Comparison of ENCODE assay signal across 23 cellular contexts in the genomic region with DNA sequence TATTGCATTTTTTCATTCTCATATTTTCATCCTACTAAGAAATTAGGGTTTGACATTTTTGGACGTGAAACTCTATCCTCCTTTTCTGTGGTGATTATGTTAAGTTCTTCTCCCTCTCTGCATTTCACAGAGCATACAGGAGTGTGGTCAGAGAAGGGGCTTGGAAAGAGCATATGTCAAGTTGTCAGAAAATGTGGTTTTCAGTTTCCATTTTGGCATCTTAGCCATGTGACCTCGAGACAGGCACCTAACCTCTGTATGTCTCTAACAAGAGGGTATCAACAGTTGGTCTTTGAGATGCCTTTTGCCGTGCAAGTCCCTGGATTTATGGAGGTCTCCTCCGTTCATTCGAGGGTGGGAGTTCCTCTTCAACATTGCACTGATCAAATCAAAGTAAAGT.
"Had no signal": no experiment of that assay in that cellular context is flagged by ENCODE, and none has a peak within 500 bp of the region (broad histone marks: within the 10 kb centered on the region; RNA-seq: fewer than 3 reads in every experiment).

No MANE protein-coding gene starts in this region.

- H3K36me3 ChIP-seq: brain microvascular endothelial cell, colonic mucosa had no signal

- H3K27ac ChIP-seq: brain microvascular endothelial cell, colonic mucosa, epithelial cell of prostate had no signal

- H3K4me3 Mint-ChIP-seq: activated CD4-positive, alpha-beta T cell treated with anti-CD3 and anti-CD28 coated beads, Interleukin-2, amount 10 ng/mL, durations not matched to agents 24 days and 14 days; activated CD8-positive, alpha-beta T cell treated with anti-CD3 and anti-CD28 coated beads, Interleukin-2, amount 10 ng/mL, durations not matched to agents 7 days and 5 days; activated naive CD4-positive, alpha-beta T cell treated with anti-CD3 and anti-CD28 coated beads for 36 hours; activated T-cell treated with anti-CD3 and anti-CD28 coated beads, Interleukin-2, amount 50 U/mL, for 24 hours; central memory CD8-positive, alpha-beta T cell; endodermal cell; mesothelial cell of epicardium; natural killer cell treated with Interleukin-12 subunit alpha and Interleukin-12 subunit beta and Interleukin-15 and Interleukin-18, amount 100 ng/mL, for 72 hours; stimulated activated effector memory CD8-positive, alpha-beta T cell treated with anti-CD3 and anti-CD28 coated beads, Interleukin-12 subunit alpha, Interleukin-12 subunit beta, amount 100 ng/mL, for 72 hours had no signal

- H3K4me3 ChIP-seq: colonic mucosa, lung had no signal

- H3K27me3 ChIP-seq: brain microvascular endothelial cell, colonic mucosa had no signal

- H3K4me1 ChIP-seq: colonic mucosa had no signal

- H3K27ac Mint-ChIP-seq: activated CD4-positive, alpha-beta T cell treated with anti-CD3 and anti-CD28 coated beads, Interleukin-2, amount 10 ng/mL, durations not matched to agents 24 days and 14 days; activated CD8-positive, alpha-beta T cell treated with anti-CD3 and anti-CD28 coated beads, Interleukin-2, amount 10 ng/mL, durations not matched to agents 7 days and 5 days; activated naive CD4-positive, alpha-beta T cell treated with anti-CD3 and anti-CD28 coated beads for 36 hours; activated T-cell treated with anti-CD3 and anti-CD28 coated beads, Interleukin-2, amount 50 U/mL, for 24 hours; activated T-helper 2 cell treated with anti-CD3 and anti-CD28 coated beads, Interferon-gamma antibody, Interleukin-2, Interleukin-4, amounts not matched to agents 10 μg/mL and 5 μg/mL and 100 μg/mL, durations not matched to agents 14 hours and 24 hours and 36 hours; endodermal cell; mesothelial cell of epicardium; natural killer cell treated with Interleukin-12 subunit alpha and Interleukin-12 subunit beta and Interleukin-15 and Interleukin-18, amount 100 ng/mL, for 72 hours; stimulated activated effector memory CD8-positive, alpha-beta T cell treated with anti-CD3 and anti-CD28 coated beads, Interleukin-12 subunit alpha, Interleukin-12 subunit beta, amount 100 ng/mL, for 72 hours had no signal

- H3K4me1 Mint-ChIP-seq: activated CD4-positive, alpha-beta T cell treated with anti-CD3 and anti-CD28 coated beads, Interleukin-2, amount 10 ng/mL, durations not matched to agents 24 days and 14 days; central memory CD8-positive, alpha-beta T cell; mesothelial cell of epicardium; stimulated activated effector memory CD8-positive, alpha-beta T cell treated with anti-CD3 and anti-CD28 coated beads, Interleukin-12 subunit alpha, Interleukin-12 subunit beta, amount 100 ng/mL, for 72 hours had no signal

- H3K36me3 Mint-ChIP-seq: mesothelial cell of epicardium; natural killer cell treated with Interleukin-12 subunit alpha and Interleukin-12 subunit beta and Interleukin-15 and Interleukin-18, amount 100 ng/mL, for 72 hours; stimulated activated effector memory CD8-positive, alpha-beta T cell treated with anti-CD3 and anti-CD28 coated beads, Interleukin-12 subunit alpha, Interleukin-12 subunit beta, amount 100 ng/mL, for 72 hours had no signal

- H3K9me3 Mint-ChIP-seq: activated CD4-positive, alpha-beta T cell treated with anti-CD3 and anti-CD28 coated beads, Interleukin-2, amount 10 ng/mL, durations not matched to agents 24 days and 14 days; activated naive CD4-positive, alpha-beta T cell treated with anti-CD3 and anti-CD28 coated beads for 36 hours; activated T-cell treated with anti-CD3 and anti-CD28 coated beads, Interleukin-2, amount 50 U/mL, for 24 hours; endodermal cell; mesothelial cell of epicardium had no signal

- DNase-seq: activated CD4-positive, alpha-beta T cell treated with anti-CD3 and anti-CD28 coated beads, Interleukin-2, amount 10 ng/mL, durations not matched to agents 24 days and 14 days; activated CD4-positive, CD25-positive, alpha-beta regulatory T cell; activated CD8-positive, alpha-beta T cell treated with anti-CD3 and anti-CD28 coated beads, Interleukin-2, amount 10 ng/mL, durations not matched to agents 7 days and 5 days; activated naive CD4-positive, alpha-beta T cell treated with anti-CD3 and anti-CD28 coated beads for 36 hours; activated T-cell treated with anti-CD3 and anti-CD28 coated beads, Interleukin-2, amount 50 U/mL, for 24 hours; aorta; brain microvascular endothelial cell; colonic mucosa; endodermal cell; hypothalamus; islet precursor cell; left colon; nucleus accumbens; stimulated activated CD4-positive, alpha-beta T cell treated with anti-CD3 and anti-CD28 coated beads, Interleukin-4, amount 100 ng/mL, for 24 hours; T1000 had no signal

- H3K27me3 Mint-ChIP-seq: activated CD4-positive, alpha-beta T cell treated with anti-CD3 and anti-CD28 coated beads, Interleukin-2, amount 10 ng/mL, durations not matched to agents 24 days and 14 days; activated T-cell treated with anti-CD3 and anti-CD28 coated beads, Interleukin-2, amount 50 U/mL, for 24 hours; central memory CD8-positive, alpha-beta T cell; natural killer cell treated with Interleukin-12 subunit alpha and Interleukin-12 subunit beta and Interleukin-15 and Interleukin-18, amount 100 ng/mL, for 72 hours had no signal

- ATAC-seq: activated CD8-positive, alpha-beta T cell treated with anti-CD3 and anti-CD28 coated beads, Interleukin-2, amount 10 ng/mL, durations not matched to agents 7 days and 5 days; left colon; natural killer cell treated with Interleukin-12 subunit alpha and Interleukin-12 subunit beta and Interleukin-15 and Interleukin-18, amount 100 ng/mL, for 72 hours; sciatic nerve; stimulated activated effector memory CD8-positive, alpha-beta T cell treated with anti-CD3 and anti-CD28 coated beads, Interleukin-12 subunit alpha, Interleukin-12 subunit beta, amount 100 ng/mL, for 72 hours had no signal

- H3K9me3 ChIP-seq: colonic mucosa had no signal
